ENCODE assay signal across 20 cellular contexts in genomic region chr4:175633310-175633709, GRCh38.
DNase-seq lines count a peak whose midpoint lies in the region; ATAC-seq and TF ChIP-seq lines count a peak whose summit lies in the region.
"Had no signal": no experiment of that assay in that cellular context is flagged by ENCODE, and none has a peak within 500 bp of the region (broad histone marks: within the 10 kb centered on the region; RNA-seq: fewer than 3 reads in every experiment).

No MANE protein-coding gene starts in this region.

- H3K27me3 ChIP-seq in GM23338 (ENCODE audit: insufficient read depth) = no peaks in the 10 kb centered on the region
- H3K27me3 ChIP-seq: BE2C; BLaER1 treated with 17β-estradiol and CSF1 and Interleukin-3, amounts not matched to agents 10 nM and 100 nM had no signal

- no peak for TF ChIP-seq POLR2A in erythroblast (IDR thresholded peaks at IDR 0.05; ENCODE audit: low read length)

- H3K9me3 Mint-ChIP-seq in GM23338 = no peaks in the 10 kb centered on the region
- H3K9me3 Mint-ChIP-seq: CD4-positive, alpha-beta T cell had no signal

- H3K27ac Mint-ChIP-seq in GM23338 = 0 out of 2 replicates have a peak overlapping the region, but pooled peaks have one; percentile 13
- H3K27ac Mint-ChIP-seq: CD14-positive monocyte; CD4-positive, alpha-beta T cell; CD8-positive, alpha-beta memory T cell had no signal

- DNase-seq in GM23338 (ENCODE audit: low spot score) (no peak), renal cortical epithelial cell (ENCODE audit: low read depth) (peak; percentile 2), erythroblast (lab: John Stamatoyannopoulos, UW) (no peak), kidney tubule cell (ENCODE audit: low spot score) (no peak)
- DNase-seq: 8988T; ACHN; AML-193; BE2C; CD4-positive, alpha-beta T cell; CD8-positive, alpha-beta memory T cell; DMS53; DMS79 treated with DMSO at 0.1 percent for 48 hours; H7; HCEC 1CT had no signal

- no peaks in the 10 kb centered on the region for H4K20me1 ChIP-seq in GM23338 (replicated peaks; ENCODE audit: insufficient read depth)
- H4K20me1 ChIP-seq: BLaER1 treated with 17β-estradiol and CSF1 and Interleukin-3, amounts not matched to agents 10 nM and 100 nM had no signal

- H3K4me3 Mint-ChIP-seq in GM23338 = no peak overlapping the region
- H3K4me3 Mint-ChIP-seq: CD14-positive monocyte; CD4-positive, alpha-beta T cell; CD8-positive, alpha-beta memory T cell had no signal

- peaks cover 17% of the 10 kb centered on the region; the same call in 2 of the 3 replicates for H3K4me1 Mint-ChIP-seq in GM23338
- H3K4me1 Mint-ChIP-seq: CD14-positive monocyte; CD8-positive, alpha-beta memory T cell had no signal

- no peaks in the 10 kb centered on the region for H3K9me2 ChIP-seq in GM23338 (ENCODE audit: insufficient read depth)

- H3K79me2 ChIP-seq in GM23338 (replicated peaks; ENCODE audit: insufficient read depth) = no peaks in the 10 kb centered on the region

- H3K4me3 ChIP-seq in GM23338 = no peak overlapping the region
- H3K4me3 ChIP-seq: A549; BLaER1 treated with 17β-estradiol and CSF1 and Interleukin-3, amounts not matched to agents 10 nM and 100 nM had no signal

- H3K27ac ChIP-seq in 22Rv1 = 0 out of 2 replicates have a peak overlapping the region, but pooled peaks have one; percentile 0
- no peak overlapping the region for H3K27ac ChIP-seq in GM23338 (ENCODE audit: low read depth)
- H3K27ac ChIP-seq in VCaP = peak overlapping the region; percentile 8; the same call in 1 of the 2 replicates
- H3K27ac ChIP-seq: A549; BLaER1 treated with 17β-estradiol and CSF1 and Interleukin-3, amounts not matched to agents 10 nM and 100 nM had no signal

- ATAC-seq in GM23338 (no peak), HG03159 (IDR thresholded peaks at IDR 0.05; ENCODE audit: unreplicated experiment) (no peak)
- ATAC-seq: A549 had no signal

- TF ChIP-seq CTCF in 22Rv1 (IDR thresholded peaks at IDR 0.05) = no peak
- TF ChIP-seq CTCF in GM23338 (conservative IDR thresholded peaks at IDR 0.05; ENCODE audit: low read depth in 2 of 2) = no peak
- TF ChIP-seq CTCF in VCaP (conservative IDR thresholded peaks at IDR 0.05) = no peak

- no peaks in the 10 kb centered on the region for H3F3A ChIP-seq in GM23338 (replicated peaks; ENCODE audit: low read depth)

- no peaks in the 10 kb centered on the region for H3K36me3 ChIP-seq in GM23338 (ENCODE audit: insufficient read depth)
- H3K36me3 ChIP-seq: BE2C; BLaER1 treated with 17β-estradiol and CSF1 and Interleukin-3, amounts not matched to agents 10 nM and 100 nM had no signal

- H2AFZ ChIP-seq in GM23338 = no peak overlapping the region

- peaks cover 15% of the 10 kb centered on the region; the same call in 1 of the 2 replicates for H3K4me1 ChIP-seq in GM23338 (ENCODE audit: insufficient read depth)
- H3K4me1 ChIP-seq: A549, BE2C had no signal

- H3K27me3 Mint-ChIP-seq in GM23338 (ENCODE audit: insufficient read depth, low read depth, poor library complexity) = no peaks in the 10 kb centered on the region
- H3K27me3 Mint-ChIP-seq: CD4-positive, alpha-beta T cell; CD8-positive, alpha-beta memory T cell had no signal

- H3K4me2 ChIP-seq in GM23338 = no peak overlapping the region
- H3K4me2 ChIP-seq: A549; BLaER1 treated with 17β-estradiol and CSF1 and Interleukin-3, amounts not matched to agents 10 nM and 100 nM had no signal

- no peaks in the 10 kb centered on the region for H3K36me3 Mint-ChIP-seq in GM23338 (ENCODE audit: low read depth)
- H3K36me3 Mint-ChIP-seq: CD14-positive monocyte; CD8-positive, alpha-beta memory T cell had no signal

TF ChIP-seq in GM23338, 12 proteins besides CTCF, POLR2A, EP300 and RAD21 (continues in another document):
- TF ChIP-seq JUNB (IDR thresholded peaks at IDR 0.05; ENCODE audit: unreplicated experiment) = no peak
- TF ChIP-seq EZH2phosphoT487 (IDR thresholded peaks at IDR 0.05; ENCODE audit: unreplicated experiment) = no peak
- no peak for TF ChIP-seq CREB1 (CRISPR knock-in tag; IDR thresholded peaks at IDR 0.05; ENCODE audit: low read depth)
- TF ChIP-seq NANOG (IDR thresholded peaks at IDR 0.05; ENCODE audit: borderline replicate concordance) = no peak
- TF ChIP-seq STAT1 (IDR thresholded peaks at IDR 0.05; ENCODE audit: unreplicated experiment) = no peak
- TF ChIP-seq EZH2 (IDR thresholded peaks at IDR 0.05; ENCODE audit: low read depth, unreplicated experiment) = no peak
- TF ChIP-seq ETS1 (IDR thresholded peaks at IDR 0.05) = no peak
- TF ChIP-seq ZNF114 (CRISPR knock-in tag; IDR thresholded peaks at IDR 0.05) = no peak
- TF ChIP-seq ZNF331 (CRISPR knock-in tag; IDR thresholded peaks at IDR 0.05; ENCODE audit: low read depth) = no peak
- TF ChIP-seq ZNF462 (CRISPR knock-in tag; IDR thresholded peaks at IDR 0.05) = no peak
